Comparison of ENCODE assay signal across 8 cellular contexts in the genomic region with DNA sequence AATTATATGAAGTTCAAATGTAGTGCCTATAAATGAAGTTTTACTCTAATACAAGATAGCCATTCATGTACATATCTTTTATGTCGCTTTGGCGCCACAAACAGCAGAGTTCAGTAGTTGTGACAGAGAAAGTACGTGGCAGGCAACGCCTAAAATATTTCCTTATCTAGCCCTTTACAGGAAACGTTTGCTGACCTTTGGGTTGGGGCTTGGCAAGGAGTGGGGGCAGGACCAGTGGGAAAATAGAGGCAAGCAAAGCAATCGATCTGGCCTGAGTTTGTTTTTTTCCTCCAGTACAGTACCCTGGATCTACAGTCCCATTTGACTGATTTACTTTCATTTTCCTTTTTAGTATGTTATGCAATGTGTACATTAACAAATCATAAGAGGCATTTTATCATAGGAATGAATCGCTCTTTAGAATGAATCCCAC. TPM values are rescaled to one million over a fixed set of nuclear protein-coding genes. Genes with fewer than 3 reads are reported as not detected.
A peak's percentile ranks its signal among the peaks of the same experiment; 100 is the strongest.
DNase-seq lines count a peak whose midpoint lies in the region; ATAC-seq and TF ChIP-seq lines count a peak whose summit lies in the region.

No MANE protein-coding gene starts in this region.

- intact Hi-C loops in CD14-positive monocyte (cut with micrococcal nuclease), result no loop called here

- H3K27ac Mint-ChIP-seq in CD14-positive monocyte, result peak overlapping the region; percentile 90 to 98 (median 93)
- H3K27ac Mint-ChIP-seq in T-cell, result peak overlapping the region; percentile 78 to 99

- H3K9ac ChIP-seq in skeletal muscle tissue (ENCODE audit: low read depth in 1 of 3, low read length in 3 of 3), result peak overlapping the region in 1 of 3 donors; percentile 57

- H3K27me3 ChIP-seq in esophagus (ENCODE audit: control insufficient read depth in 1 of 2, insufficient read depth in 2 of 2, low read length in 2 of 2) (no peaks in the 10 kb centered on the region), skeletal muscle tissue (ENCODE audit: control insufficient read depth in 3 of 3, insufficient read depth in 3 of 3, low read length in 3 of 3) (peaks cover 0 to 2% (median 0%) of the 10 kb centered on the region in 3 donors)

- ATAC-seq in GM19351 (IDR thresholded peaks at IDR 0.05; ENCODE audit: unreplicated experiment) (peak; percentile 86), HG03378 (IDR thresholded peaks at IDR 0.05; ENCODE audit: unreplicated experiment) (peak; percentile 96), T-cell (replicated peaks in 1 of 4) (peak; percentile 58 to 74 (median 67))

- H3K36me3 ChIP-seq in esophagus (ENCODE audit: control insufficient read depth in 2 of 2, insufficient read depth in 2 of 2, low read length in 1 of 2) (no peaks in the 10 kb centered on the region), skeletal muscle tissue (ENCODE audit: control insufficient read depth in 3 of 3, insufficient read depth in 3 of 3, low read length in 3 of 3) (no peaks in the 10 kb centered on the region)

- 10 to 12% methylated on average over 7 of the region's 7 CpGs for WGBS in esophagus, 2 donors

- no peaks in the 10 kb centered on the region for H3K9me3 ChIP-seq in esophagus (ENCODE audit: control insufficient read depth in 2 of 2, insufficient read depth in 1 of 2, low read depth in 1 of 2, low read length in 1 of 2)
- H3K9me3 ChIP-seq in skeletal muscle tissue (ENCODE audit: control insufficient read depth in 3 of 3, low read length in 3 of 3), result no peaks in the 10 kb centered on the region

- H3K4me3 ChIP-seq in esophagus (ENCODE audit: low read depth in 1 of 2, low read length in 2 of 2), result peak overlapping the region; percentile 55 to 65
- H3K4me3 ChIP-seq in skeletal muscle tissue (ENCODE audit: low read length in 3 of 3), result peak overlapping the region; percentile 2 to 70 (median 47)

- H3K4me1 ChIP-seq in esophagus (ENCODE audit: control insufficient read depth in 2 of 2, insufficient read depth in 2 of 2, low read length in 1 of 2) (no peaks in the 10 kb centered on the region), skeletal muscle tissue (ENCODE audit: control insufficient read depth in 3 of 3, insufficient read depth in 3 of 3, low read length in 3 of 3) (no peaks in the 10 kb centered on the region)

- POLR2A ChIA-PET in T-cell (lab: Charles Lee), result no interaction called here

- H3K27me3 Mint-ChIP-seq in CD14-positive monocyte (ENCODE audit: low read depth in 3 of 3) (peaks cover 3 to 7% (median 6%) of the 10 kb centered on the region in 3 donors), T-cell (peaks cover 2 to 4% of the 10 kb centered on the region in 2 donors)

- H3K36me3 Mint-ChIP-seq in CD14-positive monocyte (no peaks in the 10 kb centered on the region), T-cell (no peaks in the 10 kb centered on the region)

- H3K4me3 Mint-ChIP-seq in CD14-positive monocyte (peak overlapping the region; percentile 90 to 99), T-cell (peak overlapping the region; percentile 81 to 82 (median 82))

- H3K27ac ChIP-seq in esophagus (ENCODE audit: low read depth in 2 of 2, low read length in 1 of 2), result peak overlapping the region; percentile 63 to 67
- peak overlapping the region; percentile 18 for H3K27ac ChIP-seq in skeletal muscle tissue (ENCODE audit: low read depth, low read length)

- DNase-seq in CD14-positive monocyte (ENCODE audit: low spot score) (no peak), T-cell (peak in 10 of 34 experiments; percentile 1 to 22 (median 6)), occipital lobe (lab: John Stamatoyannopoulos, UW) (no peak), NCI-H1694 (lab: John Stamatoyannopoulos, UW) (no peak)

- H3K4me1 Mint-ChIP-seq in CD14-positive monocyte, result peaks cover 10% of the 10 kb centered on the region
- peaks cover 19 to 25% (median 21%) of the 10 kb centered on the region in 3 donors for H3K4me1 Mint-ChIP-seq in T-cell

- H3K9me3 Mint-ChIP-seq in CD14-positive monocyte (no peaks in the 10 kb centered on the region), T-cell (no peaks in the 10 kb centered on the region)

- TF ChIP-seq CTCF in CD14-positive monocyte (IDR thresholded peaks at IDR 0.05), result no peak

- CTCF ChIA-PET in T-cell (lab: Charles Lee), result no interaction called here

RNA-seq across cellular contexts. Expression of gene CCDC68, which starts 13.1 kb away (rescaled TPM):
- under 1 TPM in 1 of 2 donors, not detected in 1; 0.09 TPM for polyA plus RNA-seq in CD14-positive monocyte
- under 1 TPM in 1 of 5 donors, not detected in 4; 0.13 TPM for total RNA-seq in T-cell
- 1 to 10 TPM in 1 of 2 donors, under 1 TPM in 1; 0.86 to 1.4 TPM for polyA plus RNA-seq in esophagus
- total RNA-seq in skeletal muscle tissue, result 0.52 TPM
- 0.62 TPM for total RNA-seq in occipital lobe
